ENCODE assay signal across 8 cellular contexts in the genomic region with DNA sequence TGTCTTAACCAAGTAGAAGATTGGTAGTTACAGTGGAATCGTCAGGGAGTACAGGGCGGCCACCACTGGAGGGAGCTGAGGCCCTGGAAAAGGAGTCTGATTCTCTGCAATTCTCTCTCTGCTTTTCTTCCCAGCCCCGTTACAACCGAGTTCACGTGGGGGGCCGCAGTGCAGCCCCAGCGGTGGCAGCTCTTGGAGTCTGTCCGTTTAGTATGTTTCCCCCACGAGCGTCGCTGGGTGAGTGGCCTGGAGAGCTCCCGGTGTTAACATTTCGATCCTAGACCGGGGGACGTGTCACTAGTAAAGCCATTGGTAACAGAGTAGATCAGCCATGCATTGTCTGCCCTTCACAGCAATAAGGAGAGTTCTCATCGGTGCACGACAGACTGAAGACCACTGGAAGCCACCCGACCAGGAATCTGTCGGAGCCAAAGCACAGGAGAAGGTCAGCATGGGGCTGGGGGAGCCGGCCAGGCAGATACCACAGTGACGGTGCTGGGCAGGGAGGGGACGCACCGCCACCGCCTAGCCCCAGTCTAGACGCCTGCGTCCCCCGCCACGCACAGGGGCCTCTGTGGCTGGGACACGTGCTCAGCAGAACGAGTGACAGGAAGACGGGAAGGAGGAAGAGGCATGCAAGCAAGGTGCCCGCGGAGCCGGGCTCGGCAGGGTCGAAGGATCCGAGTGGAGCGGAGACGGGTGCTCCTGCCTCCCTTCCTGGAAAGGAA. TPM values are rescaled to one million over a fixed set of nuclear protein-coding genes. Genes with fewer than 3 reads are reported as not detected.
DNase-seq lines count a peak whose midpoint lies in the region; ATAC-seq and TF ChIP-seq lines count a peak whose summit lies in the region.

No MANE protein-coding gene starts in this region.

- ATAC-seq in WTC11: no peak
- ATAC-seq in GM19351 (IDR thresholded peaks at IDR 0.05; ENCODE audit: unreplicated experiment): no peak
- ATAC-seq in GM21423 (IDR thresholded peaks at IDR 0.05; ENCODE audit: unreplicated experiment): no peak

- no peak overlapping the region for H3K4me3 ChIP-seq in AG04450 (ENCODE audit: low read depth, low read length)

- H3K4me3 Mint-ChIP-seq in WTC11 (no peak overlapping the region), type B pancreatic cell (no peak overlapping the region)

- intact Hi-C loops in head of caudate nucleus (cut with DNase I): no loop called here

- H3K9me3 Mint-ChIP-seq in WTC11: no peaks in the 10 kb centered on the region
- no peaks in the 10 kb centered on the region for H3K9me3 Mint-ChIP-seq in type B pancreatic cell

- no peaks in the 10 kb centered on the region for H3K4me1 Mint-ChIP-seq in WTC11
- no peaks in the 10 kb centered on the region for H3K4me1 Mint-ChIP-seq in type B pancreatic cell (ENCODE audit: unreplicated experiment)

- H3K27me3 Mint-ChIP-seq in WTC11 (ENCODE audit: low read depth) (no peaks in the 10 kb centered on the region), type B pancreatic cell (no peaks in the 10 kb centered on the region)

- peaks cover 3% of the 10 kb centered on the region; the same call in 1 of the 2 replicates for H3K9me3 ChIP-seq in AG04450 (ENCODE audit: control insufficient read depth, insufficient read depth, low read length)

- CTCF ChIA-PET in AG04450 (lab: Charles Lee) (interaction anchor here (0.7 to 1.3 kb wide), 2 partner anchors 39 to 45 kb away, joined by 3 read pairs; no protein-coding TSS in a partner anchor), WTC11 (lab: Charles Lee) (interaction anchor here (1.0 kb wide), 1 partner anchor 17 kb away, joined by 4 read pairs; no protein-coding TSS in a partner anchor)

- H3K27ac Mint-ChIP-seq in WTC11 (peak overlapping the region; percentile 42), type B pancreatic cell (peak overlapping the region; percentile 46)

- POLR2A ChIA-PET in AG04450 (lab: Yijun Ruan, JAX): interaction anchor here (1.1 kb wide), 1 partner anchor 10 kb away, joined by 4 read pairs; no protein-coding TSS in a partner anchor
- POLR2A ChIA-PET in WTC11 (lab: Charles Lee): no interaction called here

- peak; percentile 64 for TF ChIP-seq CTCF in AG04450 (IDR thresholded peaks at IDR 0.05; ENCODE audit: low read depth, low read length)
- TF ChIP-seq CTCF in GM12873 (IDR thresholded peaks at IDR 0.05; ENCODE audit: insufficient read depth, low read depth, low read length, missing control alignments): peak; percentile 50
- TF ChIP-seq CTCF in WTC11 (IDR thresholded peaks at IDR 0.05): peak; percentile 19; the same call in 1 of the 2 replicates
- TF ChIP-seq CTCF in type B pancreatic cell (conservative IDR thresholded peaks at IDR 0.05): peak; percentile 72

- peak overlapping the region; percentile 39 for H3K27ac ChIP-seq in AG04450 (ENCODE audit: low read depth, low read length)

- H3K36me3 Mint-ChIP-seq in WTC11 (peaks cover 60% of the 10 kb centered on the region), type B pancreatic cell (peaks cover 15% of the 10 kb centered on the region)

- no peaks in the 10 kb centered on the region for H3K27me3 ChIP-seq in AG04450 (ENCODE audit: control insufficient read depth, insufficient read depth, low read length)

- DNase-seq in AG04450 (ENCODE audit: low read depth, low spot score) (no peak), WTC11 (ENCODE audit: low spot score) (no peak), head of caudate nucleus (peak in 39 of 42 donors; percentile 47 to 84 (median 68)), type B pancreatic cell (ENCODE audit: extremely low spot score, unreplicated experiment) (no peak), EL (no peak)

TF ChIP-seq in WTC11, 78 proteins besides CTCF, POLR2A, EP300 and RAD21:
- TF ChIP-seq, protein P1, sequence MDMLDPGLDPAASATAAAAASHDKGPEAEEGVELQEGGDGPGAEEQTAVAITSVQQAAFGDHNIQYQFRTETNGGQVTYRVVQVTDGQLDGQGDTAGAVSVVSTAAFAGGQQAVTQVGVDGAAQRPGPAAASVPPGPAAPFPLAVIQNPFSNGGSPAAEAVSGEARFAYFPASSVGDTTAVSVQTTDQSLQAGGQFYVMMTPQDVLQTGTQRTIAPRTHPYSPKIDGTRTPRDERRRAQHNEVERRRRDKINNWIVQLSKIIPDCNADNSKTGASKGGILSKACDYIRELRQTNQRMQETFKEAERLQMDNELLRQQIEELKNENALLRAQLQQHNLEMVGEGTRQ (CRISPR knock-in tag; IDR thresholded peaks at IDR 0.05): no peak
- TF ChIP-seq, protein P2, sequence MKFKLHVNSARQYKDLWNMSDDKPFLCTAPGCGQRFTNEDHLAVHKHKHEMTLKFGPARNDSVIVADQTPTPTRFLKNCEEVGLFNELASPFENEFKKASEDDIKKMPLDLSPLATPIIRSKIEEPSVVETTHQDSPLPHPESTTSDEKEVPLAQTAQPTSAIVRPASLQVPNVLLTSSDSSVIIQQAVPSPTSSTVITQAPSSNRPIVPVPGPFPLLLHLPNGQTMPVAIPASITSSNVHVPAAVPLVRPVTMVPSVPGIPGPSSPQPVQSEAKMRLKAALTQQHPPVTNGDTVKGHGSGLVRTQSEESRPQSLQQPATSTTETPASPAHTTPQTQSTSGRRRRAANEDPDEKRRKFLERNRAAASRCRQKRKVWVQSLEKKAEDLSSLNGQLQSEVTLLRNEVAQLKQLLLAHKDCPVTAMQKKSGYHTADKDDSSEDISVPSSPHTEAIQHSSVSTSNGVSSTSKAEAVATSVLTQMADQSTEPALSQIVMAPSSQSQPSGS (CRISPR knock-in tag; IDR thresholded peaks at IDR 0.05; ENCODE audit: borderline replicate concordance, low read depth): no peak
- TF ChIP-seq, protein P3, sequence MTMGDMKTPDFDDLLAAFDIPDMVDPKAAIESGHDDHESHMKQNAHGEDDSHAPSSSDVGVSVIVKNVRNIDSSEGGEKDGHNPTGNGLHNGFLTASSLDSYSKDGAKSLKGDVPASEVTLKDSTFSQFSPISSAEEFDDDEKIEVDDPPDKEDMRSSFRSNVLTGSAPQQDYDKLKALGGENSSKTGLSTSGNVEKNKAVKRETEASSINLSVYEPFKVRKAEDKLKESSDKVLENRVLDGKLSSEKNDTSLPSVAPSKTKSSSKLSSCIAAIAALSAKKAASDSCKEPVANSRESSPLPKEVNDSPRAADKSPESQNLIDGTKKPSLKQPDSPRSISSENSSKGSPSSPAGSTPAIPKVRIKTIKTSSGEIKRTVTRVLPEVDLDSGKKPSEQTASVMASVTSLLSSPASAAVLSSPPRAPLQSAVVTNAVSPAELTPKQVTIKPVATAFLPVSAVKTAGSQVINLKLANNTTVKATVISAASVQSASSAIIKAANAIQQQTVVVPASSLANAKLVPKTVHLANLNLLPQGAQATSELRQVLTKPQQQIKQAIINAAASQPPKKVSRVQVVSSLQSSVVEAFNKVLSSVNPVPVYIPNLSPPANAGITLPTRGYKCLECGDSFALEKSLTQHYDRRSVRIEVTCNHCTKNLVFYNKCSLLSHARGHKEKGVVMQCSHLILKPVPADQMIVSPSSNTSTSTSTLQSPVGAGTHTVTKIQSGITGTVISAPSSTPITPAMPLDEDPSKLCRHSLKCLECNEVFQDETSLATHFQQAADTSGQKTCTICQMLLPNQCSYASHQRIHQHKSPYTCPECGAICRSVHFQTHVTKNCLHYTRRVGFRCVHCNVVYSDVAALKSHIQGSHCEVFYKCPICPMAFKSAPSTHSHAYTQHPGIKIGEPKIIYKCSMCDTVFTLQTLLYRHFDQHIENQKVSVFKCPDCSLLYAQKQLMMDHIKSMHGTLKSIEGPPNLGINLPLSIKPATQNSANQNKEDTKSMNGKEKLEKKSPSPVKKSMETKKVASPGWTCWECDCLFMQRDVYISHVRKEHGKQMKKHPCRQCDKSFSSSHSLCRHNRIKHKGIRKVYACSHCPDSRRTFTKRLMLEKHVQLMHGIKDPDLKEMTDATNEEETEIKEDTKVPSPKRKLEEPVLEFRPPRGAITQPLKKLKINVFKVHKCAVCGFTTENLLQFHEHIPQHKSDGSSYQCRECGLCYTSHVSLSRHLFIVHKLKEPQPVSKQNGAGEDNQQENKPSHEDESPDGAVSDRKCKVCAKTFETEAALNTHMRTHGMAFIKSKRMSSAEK (CRISPR knock-in tag; IDR thresholded peaks at IDR 0.05; ENCODE audit: borderline replicate concordance): no peak
- TF ChIP-seq ZNF219 (CRISPR knock-in tag; IDR thresholded peaks at IDR 0.05; ENCODE audit: borderline replicate concordance): no peak
- TF ChIP-seq, protein P4, sequence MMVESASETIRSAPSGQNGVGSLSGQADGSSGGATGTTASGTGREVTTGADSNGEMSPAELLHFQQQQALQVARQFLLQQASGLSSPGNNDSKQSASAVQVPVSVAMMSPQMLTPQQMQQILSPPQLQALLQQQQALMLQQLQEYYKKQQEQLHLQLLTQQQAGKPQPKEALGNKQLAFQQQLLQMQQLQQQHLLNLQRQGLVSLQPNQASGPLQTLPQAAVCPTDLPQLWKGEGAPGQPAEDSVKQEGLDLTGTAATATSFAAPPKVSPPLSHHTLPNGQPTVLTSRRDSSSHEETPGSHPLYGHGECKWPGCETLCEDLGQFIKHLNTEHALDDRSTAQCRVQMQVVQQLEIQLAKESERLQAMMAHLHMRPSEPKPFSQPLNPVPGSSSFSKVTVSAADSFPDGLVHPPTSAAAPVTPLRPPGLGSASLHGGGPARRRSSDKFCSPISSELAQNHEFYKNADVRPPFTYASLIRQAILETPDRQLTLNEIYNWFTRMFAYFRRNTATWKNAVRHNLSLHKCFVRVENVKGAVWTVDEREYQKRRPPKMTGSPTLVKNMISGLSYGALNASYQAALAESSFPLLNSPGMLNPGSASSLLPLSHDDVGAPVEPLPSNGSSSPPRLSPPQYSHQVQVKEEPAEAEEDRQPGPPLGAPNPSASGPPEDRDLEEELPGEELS (CRISPR knock-in tag; IDR thresholded peaks at IDR 0.05): no peak
- no peak for TF ChIP-seq ZNF138 (CRISPR knock-in tag; conservative IDR thresholded peaks at IDR 0.05)
- TF ChIP-seq FOXP1 (CRISPR knock-in tag; IDR thresholded peaks at IDR 0.05; ENCODE audit: borderline replicate concordance): no peak

RNA-seq across cellular contexts. Expression of a gene that starts 15.7 kb away (rescaled TPM):
- 61.7 and 80.3 TPM in 2 replicates for polyA plus RNA-seq in AG04450 (2011; rRNA removed)
- polyA minus RNA-seq in AG04450 (2011; rRNA and poly(A)+ RNA removed): 49.6 and 71.2 TPM in 2 replicates
- total RNA-seq in WTC11 (2021) (28.7 to 65.3 TPM (median 58.5 TPM) in 3 replicates), type B pancreatic cell (ENCODE audit: low replicate concordance) (27.8 and 29.8 TPM in 2 replicates)

RNA-seq across cellular contexts. Expression of a gene that starts 28.9 kb away (rescaled TPM):
- 74.4 and 89.9 TPM in 2 replicates for polyA plus RNA-seq in AG04450 (2011; rRNA removed)
- polyA minus RNA-seq in AG04450 (2011; rRNA and poly(A)+ RNA removed): 101 and 105 TPM in 2 replicates
- total RNA-seq in WTC11 (2021) (101 to 111 TPM (median 107 TPM) in 3 replicates), type B pancreatic cell (ENCODE audit: low replicate concordance) (176 and 184 TPM in 2 replicates)

RNA-seq across cellular contexts. Expression of a gene that starts 31.9 kb away (rescaled TPM):
- 11.1 and 13.2 TPM in 2 replicates for polyA plus RNA-seq in AG04450 (2011; rRNA removed)
- 15.9 and 16.9 TPM in 2 replicates for polyA minus RNA-seq in AG04450 (2011; rRNA and poly(A)+ RNA removed)
- total RNA-seq in WTC11 (2021) (15.1 to 20.0 TPM (median 16.9 TPM) in 3 replicates), type B pancreatic cell (ENCODE audit: low replicate concordance) (33.5 and 58.7 TPM in 2 replicates)

Comparison
In these comparisons a context has a peak if more than half of its experiments do, and no peak if none do; other contexts are left out.
1. DNase-seq: peak in head of caudate nucleus (39 of 42); none in AG04450 (single experiment), WTC11 (single experiment), type B pancreatic cell (single experiment) and EL (single experiment).
2. CTCF ChIP-seq: peak in every context shown above with its lines; median percentile 72 in type B pancreatic cell; 64 in AG04450; 50 in GM12873; 19 in WTC11.